Comparison of ENCODE assay signal across 1 cellular context in genomic region chr12:53990311-53991076, GRCh38.
TF ChIP-seq lines count a peak whose summit lies in the region.

No MANE protein-coding gene starts in this region.

TF ChIP-seq in HEK293, 187 proteins besides CTCF, POLR2A, EP300 and RAD21 (continues in another document):
- TF ChIP-seq SCRT2 (tag by site-specific recombination; IDR thresholded peaks at IDR 0.05) (no peak), ZNF354C (tag by site-specific recombination; IDR thresholded peaks at IDR 0.05; ENCODE audit: borderline replicate concordance, low read depth) (no peak), ZNF211 (tag by site-specific recombination; IDR thresholded peaks at IDR 0.05; ENCODE audit: low read depth) (no peak), ZNF280D (tag by site-specific recombination; IDR thresholded peaks at IDR 0.05) (no peak), TSHZ1 (tag by site-specific recombination; IDR thresholded peaks at IDR 0.05; ENCODE audit: borderline replicate concordance) (0 out of 2 replicates have a peak, but pooled peaks have one; percentile 53), ZNF747 (tag by site-specific recombination; IDR thresholded peaks at IDR 0.05) (no peak), ZNF24 (tag by site-specific recombination; IDR thresholded peaks at IDR 0.05) (0 out of 2 replicates have a peak, but pooled peaks have one; percentile 23), ZNF521 (tag by site-specific recombination; IDR thresholded peaks at IDR 0.05) (no peak), ZNF18 (tag by site-specific recombination; IDR thresholded peaks at IDR 0.05) (0 out of 2 replicates have a peak, but pooled peaks have one; percentile 59), OVOL3 (tag by site-specific recombination; IDR thresholded peaks at IDR 0.05) (peak; percentile 56; the same call in 1 of the 2 replicates), ZNF830 (tag by site-specific recombination; IDR thresholded peaks at IDR 0.05; ENCODE audit: low read depth) (no peak), ZNF558 (tag by site-specific recombination; IDR thresholded peaks at IDR 0.05) (no peak), ZNF785 (tag by site-specific recombination; IDR thresholded peaks at IDR 0.05) (no peak), ZNF48 (tag by site-specific recombination; IDR thresholded peaks at IDR 0.05) (no peak), ZNF692 (tag by site-specific recombination; IDR thresholded peaks at IDR 0.05) (no peak), KLF7 (tag by site-specific recombination; IDR thresholded peaks at IDR 0.05; ENCODE audit: borderline replicate concordance) (no peak), ZBTB6 (tag by site-specific recombination; IDR thresholded peaks at IDR 0.05) (peak; percentile 95), ZBTB10 (tag by site-specific recombination; IDR thresholded peaks at IDR 0.05) (peak; percentile 94), ZSCAN4 (tag by site-specific recombination; IDR thresholded peaks at IDR 0.05) (no peak), ZNF776 (tag by site-specific recombination; IDR thresholded peaks at IDR 0.05; ENCODE audit: borderline replicate concordance) (no peak), SP3 (tag by site-specific recombination; IDR thresholded peaks at IDR 0.05) (no peak), ZNF677 (tag by site-specific recombination; IDR thresholded peaks at IDR 0.05) (no peak), ZNF513 (tag by site-specific recombination; IDR thresholded peaks at IDR 0.05) (no peak), ZNF292 (tag by site-specific recombination; IDR thresholded peaks at IDR 0.05; ENCODE audit: borderline replicate concordance, low read depth) (no peak), PATZ1 (tag by site-specific recombination; IDR thresholded peaks at IDR 0.05) (peak; percentile 71; the same call in 1 of the 2 replicates), ZNF544 (tag by site-specific recombination; IDR thresholded peaks at IDR 0.05) (no peak), ZBTB1 (tag by site-specific recombination; IDR thresholded peaks at IDR 0.05) (no peak), ZNF132 (tag by site-specific recombination; IDR thresholded peaks at IDR 0.05; ENCODE audit: borderline replicate concordance) (no peak), ZNF266 (tag by site-specific recombination; IDR thresholded peaks at IDR 0.05; ENCODE audit: low read depth) (no peak), ZNF792 (tag by site-specific recombination; IDR thresholded peaks at IDR 0.05) (no peak), GLIS2 (tag by site-specific recombination; IDR thresholded peaks at IDR 0.05) (peak; percentile 65), ZNF449 (tag by site-specific recombination; IDR thresholded peaks at IDR 0.05) (0 out of 2 replicates have a peak, but pooled peaks have one; percentile 37), ZNF274 (IDR thresholded peaks at IDR 0.05; ENCODE audit: low read length) (no peak), ZNF274 (tag by site-specific recombination; IDR thresholded peaks at IDR 0.05; ENCODE audit: borderline replicate concordance) (no peak), ZNF76 (tag by site-specific recombination; IDR thresholded peaks at IDR 0.05; ENCODE audit: borderline replicate concordance, low read depth) (no peak), FEZF1 (tag by site-specific recombination; IDR thresholded peaks at IDR 0.05) (0 out of 2 replicates have a peak, but pooled peaks have one; percentile 54), SP7 (tag by site-specific recombination; IDR thresholded peaks at IDR 0.05) (peak; percentile 42), BCL11A (tag by site-specific recombination; IDR thresholded peaks at IDR 0.05; ENCODE audit: low read depth) (peak; percentile 75; the same call in 1 of the 2 replicates), OSR2 (tag by site-specific recombination; IDR thresholded peaks at IDR 0.05) (peak; percentile 38; the same call in 1 of the 2 replicates), ZNF510 (tag by site-specific recombination; IDR thresholded peaks at IDR 0.05; ENCODE audit: insufficient replicate concordance) (no peak)
